1 cellular context compared by ENCODE assay signal in the genomic region with DNA sequence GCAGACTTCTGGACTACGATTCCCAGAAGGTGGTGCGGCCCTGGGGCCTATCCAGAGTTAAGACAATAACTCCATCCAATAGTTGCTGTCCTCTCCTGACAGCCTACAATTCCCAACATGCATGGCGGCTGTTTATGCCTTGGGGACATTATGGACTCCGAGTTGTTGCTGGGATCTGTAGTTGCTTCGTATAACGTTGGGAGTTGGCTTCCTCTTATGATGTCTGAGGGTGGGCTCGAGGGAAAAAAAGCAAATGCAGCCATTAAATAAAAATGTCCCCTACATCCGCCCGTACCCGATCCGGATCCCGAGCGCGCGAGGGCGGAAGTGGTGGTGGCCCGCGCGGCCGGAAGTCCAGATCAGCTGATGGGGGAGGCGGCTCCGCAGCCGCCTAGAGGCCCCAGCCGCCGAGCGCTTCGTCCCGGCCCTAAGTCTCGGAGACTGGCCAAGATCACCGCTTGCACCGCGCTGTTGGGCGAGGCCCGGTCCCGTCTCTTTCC.
TF ChIP-seq lines count a peak whose summit lies in the region.

Gene ZSWIM8 (plus strand): TSS at position 386 of the 500 bp plus-strand sequence. CDS start 273 bp downstream, outside the sequence.

TF ChIP-seq in liver, 16 proteins besides CTCF, POLR2A, EP300 and RAD21 (continued from another document):
- peak; percentile 70 for TF ChIP-seq SP1 (IDR thresholded peaks at IDR 0.05)
- no peak for TF ChIP-seq TAF1 (conservative IDR thresholded peaks at IDR 0.05)
- TF ChIP-seq, protein P1, sequence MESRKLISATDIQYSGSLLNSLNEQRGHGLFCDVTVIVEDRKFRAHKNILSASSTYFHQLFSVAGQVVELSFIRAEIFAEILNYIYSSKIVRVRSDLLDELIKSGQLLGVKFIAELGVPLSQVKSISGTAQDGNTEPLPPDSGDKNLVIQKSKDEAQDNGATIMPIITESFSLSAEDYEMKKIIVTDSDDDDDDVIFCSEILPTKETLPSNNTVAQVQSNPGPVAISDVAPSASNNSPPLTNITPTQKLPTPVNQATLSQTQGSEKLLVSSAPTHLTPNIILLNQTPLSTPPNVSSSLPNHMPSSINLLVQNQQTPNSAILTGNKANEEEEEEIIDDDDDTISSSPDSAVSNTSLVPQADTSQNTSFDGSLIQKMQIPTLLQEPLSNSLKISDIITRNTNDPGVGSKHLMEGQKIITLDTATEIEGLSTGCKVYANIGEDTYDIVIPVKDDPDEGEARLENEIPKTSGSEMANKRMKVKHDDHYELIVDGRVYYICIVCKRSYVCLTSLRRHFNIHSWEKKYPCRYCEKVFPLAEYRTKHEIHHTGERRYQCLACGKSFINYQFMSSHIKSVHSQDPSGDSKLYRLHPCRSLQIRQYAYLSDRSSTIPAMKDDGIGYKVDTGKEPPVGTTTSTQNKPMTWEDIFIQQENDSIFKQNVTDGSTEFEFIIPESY (IDR thresholded peaks at IDR 0.05) = peak; percentile 80
- peak; percentile 98 for TF ChIP-seq YY1 (IDR thresholded peaks at IDR 0.05)
- peak; percentile 67 for TF ChIP-seq FOXA1 (IDR thresholded peaks at IDR 0.05)
- peak in 1 of 2 donors; percentile 39 for TF ChIP-seq JUND (IDR thresholded peaks at IDR 0.05)
- TF ChIP-seq RXRA (IDR thresholded peaks at IDR 0.05) = peak; percentile 32 to 33
- no peak for TF ChIP-seq HNF4G (IDR thresholded peaks at IDR 0.05)
- peak; percentile 61 for TF ChIP-seq MAX (IDR thresholded peaks at IDR 0.05)
- peak; percentile 71 for TF ChIP-seq FOXA2 (IDR thresholded peaks at IDR 0.05)
- TF ChIP-seq HNF4A (conservative IDR thresholded peaks at IDR 0.05) = peak; percentile 27 to 35
- TF ChIP-seq, protein P2, sequence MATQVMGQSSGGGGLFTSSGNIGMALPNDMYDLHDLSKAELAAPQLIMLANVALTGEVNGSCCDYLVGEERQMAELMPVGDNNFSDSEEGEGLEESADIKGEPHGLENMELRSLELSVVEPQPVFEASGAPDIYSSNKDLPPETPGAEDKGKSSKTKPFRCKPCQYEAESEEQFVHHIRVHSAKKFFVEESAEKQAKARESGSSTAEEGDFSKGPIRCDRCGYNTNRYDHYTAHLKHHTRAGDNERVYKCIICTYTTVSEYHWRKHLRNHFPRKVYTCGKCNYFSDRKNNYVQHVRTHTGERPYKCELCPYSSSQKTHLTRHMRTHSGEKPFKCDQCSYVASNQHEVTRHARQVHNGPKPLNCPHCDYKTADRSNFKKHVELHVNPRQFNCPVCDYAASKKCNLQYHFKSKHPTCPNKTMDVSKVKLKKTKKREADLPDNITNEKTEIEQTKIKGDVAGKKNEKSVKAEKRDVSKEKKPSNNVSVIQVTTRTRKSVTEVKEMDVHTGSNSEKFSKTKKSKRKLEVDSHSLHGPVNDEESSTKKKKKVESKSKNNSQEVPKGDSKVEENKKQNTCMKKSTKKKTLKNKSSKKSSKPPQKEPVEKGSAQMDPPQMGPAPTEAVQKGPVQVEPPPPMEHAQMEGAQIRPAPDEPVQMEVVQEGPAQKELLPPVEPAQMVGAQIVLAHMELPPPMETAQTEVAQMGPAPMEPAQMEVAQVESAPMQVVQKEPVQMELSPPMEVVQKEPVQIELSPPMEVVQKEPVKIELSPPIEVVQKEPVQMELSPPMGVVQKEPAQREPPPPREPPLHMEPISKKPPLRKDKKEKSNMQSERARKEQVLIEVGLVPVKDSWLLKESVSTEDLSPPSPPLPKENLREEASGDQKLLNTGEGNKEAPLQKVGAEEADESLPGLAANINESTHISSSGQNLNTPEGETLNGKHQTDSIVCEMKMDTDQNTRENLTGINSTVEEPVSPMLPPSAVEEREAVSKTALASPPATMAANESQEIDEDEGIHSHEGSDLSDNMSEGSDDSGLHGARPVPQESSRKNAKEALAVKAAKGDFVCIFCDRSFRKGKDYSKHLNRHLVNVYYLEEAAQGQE (IDR thresholded peaks at IDR 0.05) = peak; percentile 85
- no peak for TF ChIP-seq EGR1 (IDR thresholded peaks at IDR 0.05; ENCODE audit: low read depth in 2 of 2)
